ENCODE assay signal across 1 cellular context in genomic region chr2:26330604-26331003, GRCh38.
TF ChIP-seq lines count a peak whose summit lies in the region.

No MANE protein-coding gene starts in this region.

TF ChIP-seq in H1, 55 proteins besides CTCF, POLR2A, EP300 and RAD21:
- TF ChIP-seq TCF12 (IDR thresholded peaks at IDR 0.05; ENCODE audit: low read depth, low read length) (no peak), JUND (IDR thresholded peaks at IDR 0.05; ENCODE audit: low read length) (no peak), KDM4A (IDR thresholded peaks at IDR 0.05; ENCODE audit: low read depth, low read length, severe bottlenecking) (no peak), POU5F1 (IDR thresholded peaks at IDR 0.05; ENCODE audit: low read depth, low read length) (no peak), HDAC6 (IDR thresholded peaks at IDR 0.05; ENCODE audit: low read depth, low read length) (no peak), SP2 (IDR thresholded peaks at IDR 0.05; ENCODE audit: low read length) (no peak), MAX (IDR thresholded peaks at IDR 0.05) (no peak), ASH2L (IDR thresholded peaks at IDR 0.05; ENCODE audit: low read length) (no peak), SIX5 (IDR thresholded peaks at IDR 0.05; ENCODE audit: low read depth, low read length) (no peak), SRF (IDR thresholded peaks at IDR 0.05; ENCODE audit: low read depth, low read length) (no peak), PHF8 (conservative IDR thresholded peaks at IDR 0.05; ENCODE audit: low read depth, low read length) (no peak), EZH2 (IDR thresholded peaks at IDR 0.05; ENCODE audit: low read depth, low read length, severe bottlenecking) (no peak), CTBP2 (IDR thresholded peaks at IDR 0.05; ENCODE audit: borderline replicate concordance, insufficient read depth, insufficient read length, low read length) (no peak)
